ENCODE assay signal across 8 cellular contexts in genomic region chr17:30697619-30698460, GRCh38.
DNase-seq lines count a peak whose midpoint lies in the region; ATAC-seq and TF ChIP-seq lines count a peak whose summit lies in the region.
"Not testable (repeated sequence)": the region's sequence is repeated elsewhere in the genome, so short reads cannot be mapped to it uniquely, and the experiment has no call there.

No MANE protein-coding gene starts in this region.

- not testable (repeated sequence) for H3K36me3 ChIP-seq in gastrocnemius medialis, upper lobe of left lung

- H3K36me3 Mint-ChIP-seq in central memory CD8-positive, alpha-beta T cell (ENCODE audit: insufficient read depth): not testable (repeated sequence)

- intact Hi-C loops in gastrocnemius medialis (cut with DNase I; ENCODE audit: low total_unique reads): not testable (repeated sequence)

- peak; percentile 76 for ATAC-seq in central memory CD8-positive, alpha-beta T cell (replicated peaks; ENCODE audit: extremely low read depth, poor library complexity, severe bottlenecking)
- peak; percentile 63 to 73 for ATAC-seq in gastrocnemius medialis
- ATAC-seq in upper lobe of left lung (ENCODE audit: low FRiP score in 2 of 2): peak; percentile 91 to 92

- WGBS in upper lobe of left lung, 2 donors: 5 to 7% methylated on average over 28 to 32 of the region's 32 CpGs

- H3K27me3 Mint-ChIP-seq in central memory CD8-positive, alpha-beta T cell: not testable (repeated sequence)

- not testable (repeated sequence) for TF ChIP-seq EP300 in Ishikawa (IDR thresholded peaks at IDR 0.05; ENCODE audit: borderline replicate concordance); upper lobe of left lung (IDR thresholded peaks at IDR 0.05)

- not testable (repeated sequence) for H3K27ac ChIP-seq in gastrocnemius medialis, upper lobe of left lung

- peak; percentile 68 for TF ChIP-seq RAD21 in Ishikawa (IDR thresholded peaks at IDR 0.05; ENCODE audit: low read depth)

- peaks cover 14% of the 10 kb centered on the region for H3K4me1 Mint-ChIP-seq in central memory CD8-positive, alpha-beta T cell

- not testable (repeated sequence) for H3K4me1 ChIP-seq in gastrocnemius medialis
- H3K4me1 ChIP-seq in upper lobe of left lung: peaks cover 0 to 18% (median 8%) of the 10 kb centered on the region in 4 donors

- H3K4me3 ChIP-seq in gastrocnemius medialis (peak overlapping the region; percentile 20 to 49 (median 38)), upper lobe of left lung (peak overlapping the region in 3 of 4 donors; percentile 34 to 45 (median 41))

- peaks cover 28 to 50% (median 30%) of the 10 kb centered on the region in 3 donors for H3K27me3 ChIP-seq in gastrocnemius medialis
- not testable (repeated sequence) for H3K27me3 ChIP-seq in upper lobe of left lung

- in situ Hi-C loops in G401 (cut with HindIII; ENCODE audit: low sequenced_read_pairs); gastrocnemius medialis (cut with MboI; ENCODE audit: low sequenced_read_pairs in 4 of 4): not testable (repeated sequence)

- DNase-seq in G401 (ENCODE audit: low spot score) (peak; percentile 47), NCI-H82 treated with DMSO at 0.1 percent for 48 hours (lab: John Stamatoyannopoulos, UW; ENCODE audit: unreplicated experiment) (peak; percentile 26), iPS-NIHi11 (ENCODE audit: low spot score) (peak; percentile 74), gastrocnemius medialis (peak in 1 of 2 donors; percentile 25), upper lobe of left lung (peak; percentile 77 to 95)
- peak; percentile 75 for DNase-seq in activated CD4-positive, alpha-beta T cell treated with anti-CD3 and anti-CD28 coated beads, Interleukin-2, amount 50 U/mL, for 1 hour
- DNase-seq in central memory CD8-positive, alpha-beta T cell (ENCODE audit: low spot score in 2 of 2): peak; percentile 57 to 64

- H3K4me3 Mint-ChIP-seq in central memory CD8-positive, alpha-beta T cell: peak overlapping the region; percentile 73

- peak overlapping the region; percentile 20 for H3K27ac Mint-ChIP-seq in central memory CD8-positive, alpha-beta T cell (ENCODE audit: low read depth)

- not testable (repeated sequence) for TF ChIP-seq POLR2A in gastrocnemius medialis (IDR thresholded peaks at IDR 0.05); upper lobe of left lung (IDR thresholded peaks at IDR 0.05)

- not testable (repeated sequence) for H3K9me3 ChIP-seq in gastrocnemius medialis, upper lobe of left lung

- TF ChIP-seq CTCF in gastrocnemius medialis (IDR thresholded peaks at IDR 0.05 in 4 of 5, conservative IDR thresholded peaks at IDR 0.05 in 1 of 5) (peak; percentile 55 to 89 (median 68)), upper lobe of left lung (IDR thresholded peaks at IDR 0.05) (peak; percentile 80 to 97 (median 91))

- not testable (repeated sequence) for H3K9me3 Mint-ChIP-seq in central memory CD8-positive, alpha-beta T cell

TF ChIP-seq in Ishikawa, 13 proteins besides CTCF, POLR2A, EP300 and RAD21:
- TF ChIP-seq TCF12 (IDR thresholded peaks at IDR 0.05; ENCODE audit: low read depth): peak; percentile 44; the same call in 1 of the 2 replicates
TF ChIP-seq in Ishikawa: peak in this region for 1; not testable (repeated sequence) for 12.
